ENCODE assay signal across 9 cellular contexts in the genomic region with DNA sequence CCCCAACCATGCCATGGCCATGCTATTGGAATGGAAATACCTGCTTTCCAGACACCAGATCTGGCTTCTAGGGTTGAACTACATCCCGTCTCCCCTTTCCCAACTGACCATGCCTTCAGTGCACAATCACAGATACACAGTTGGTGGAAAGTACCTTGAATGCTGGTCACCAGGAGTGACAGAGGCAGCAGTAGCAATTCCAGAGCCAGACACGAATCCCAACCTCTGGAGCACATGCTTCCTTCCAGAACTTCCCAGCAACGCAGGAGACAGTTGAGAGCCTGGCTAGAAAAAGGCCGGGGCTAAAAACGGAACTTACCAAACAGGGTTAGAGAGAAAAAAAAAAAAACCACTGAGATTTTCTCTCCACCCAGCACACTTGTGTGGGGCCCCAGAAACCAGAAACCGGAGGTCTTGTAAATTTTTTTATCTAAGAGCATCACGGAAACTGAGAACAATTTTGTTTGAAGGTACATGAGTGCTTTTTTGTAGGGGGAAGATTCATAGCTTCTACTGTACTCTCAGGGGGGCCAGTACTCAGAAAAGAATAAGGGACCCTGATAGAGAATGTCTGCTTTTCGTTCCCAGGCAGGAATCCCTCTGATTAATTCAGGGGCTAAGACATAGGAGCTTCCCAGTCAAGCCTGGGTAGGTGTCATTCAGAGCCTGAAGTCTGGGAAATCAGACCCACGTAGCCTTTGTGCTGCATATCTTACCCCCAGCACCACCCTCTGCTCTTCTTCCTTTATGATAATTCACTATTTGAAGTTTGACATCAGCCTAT. TPM values are rescaled to one million over a fixed set of nuclear protein-coding genes. Genes with fewer than 3 reads are reported as not detected.
DNase-seq lines count a peak whose midpoint lies in the region; ATAC-seq, FAIRE-seq and TF ChIP-seq lines count a peak whose summit lies in the region.
"Had no signal": no experiment of that assay in that cellular context is flagged by ENCODE, and none has a peak within 500 bp of the region (broad histone marks: within the 10 kb centered on the region; RNA-seq: fewer than 3 reads in every experiment).

CD48 (minus strand) TSS at position 295 of the 784 bp plus-strand sequence; CDS start at position 236, 59 bp downstream.

- H3K27ac ChIP-seq in HL-60 (replicated peaks) (peak within 1 kb of the TSS; percentile 50), rectal smooth muscle tissue (ENCODE audit: low read depth, low read length) (no peak within 1 kb of the TSS)

- POLR2A ChIA-PET in activated CD8-positive, alpha-beta memory T cell treated with anti-CD3 and anti-CD28 coated beads for 36 hours (lab: Charles Lee), result interaction anchor here (0.7 to 1.9 kb wide), 4 partner anchors 29 to 681 kb away, joined by 3 to 12 read pairs (median 6); partner anchors contain the start of gene SLAMF1

- FAIRE-seq in D721Med (lab: Jason Lieb, UNC), result no peak

- H3K36me3 ChIP-seq in rectal smooth muscle tissue (ENCODE audit: control insufficient read depth, insufficient read depth, low read length), result no peaks in the 10 kb centered on the region
- H3K36me3 ChIP-seq in BE2C, result no peaks in the 10 kb centered on the region

- DNase-seq in HL-60 (ENCODE audit: low read depth in 1 of 2, low spot score in 1 of 2), result peak in 1 of 2 experiments; percentile 60
- no peak for DNase-seq in D721Med (ENCODE audit: insufficient read length, low spot score)
- no peak for DNase-seq in BE2C

- ATAC-seq in GM19372 (IDR thresholded peaks at IDR 0.05; ENCODE audit: low read depth, unreplicated experiment) (peak; percentile 40), HG03460 (IDR thresholded peaks at IDR 0.05; ENCODE audit: unreplicated experiment) (no peak), GM21367 (IDR thresholded peaks at IDR 0.05; ENCODE audit: unreplicated experiment) (no peak)

- CTCF ChIA-PET in activated CD8-positive, alpha-beta memory T cell treated with anti-CD3 and anti-CD28 coated beads for 36 hours (lab: Charles Lee), result interaction anchor here (1.0 to 3.3 kb wide), 9 partner anchors 13 to 85 kb away, joined by 3 to 12 read pairs (median 5); no protein-coding TSS in a partner anchor

- TF ChIP-seq CTCF in HL-60 (IDR thresholded peaks at IDR 0.05; ENCODE audit: insufficient read depth, low read length) (no peak), D721Med (IDR thresholded peaks at IDR 0.05; ENCODE audit: insufficient read depth, missing control alignments) (no peak), BE2C (IDR thresholded peaks at IDR 0.05; ENCODE audit: low read depth, low read length) (no peak)

- H3K9me3 ChIP-seq in BE2C, result no peaks in the 10 kb centered on the region

- H3K4me3 ChIP-seq in HL-60 (replicated peaks; ENCODE audit: insufficient read depth, low read length) (peak within 1 kb of the TSS; percentile 49), rectal smooth muscle tissue (ENCODE audit: low read length) (peak within 1 kb of the TSS; percentile 60), BE2C (ENCODE audit: low read depth, low read length) (no peak within 1 kb of the TSS)

- H3K4me1 ChIP-seq in rectal smooth muscle tissue (ENCODE audit: control insufficient read depth, insufficient read depth, low read length) (no peaks in the 10 kb centered on the region), BE2C (no peaks in the 10 kb centered on the region)

- H3K9ac ChIP-seq in rectal smooth muscle tissue (ENCODE audit: low read length), result no peak within 1 kb of the TSS

- H3K27me3 ChIP-seq in HL-60 (ENCODE audit: insufficient read depth, poor library complexity, severe bottlenecking), result no peaks in the 10 kb centered on the region
- H3K27me3 ChIP-seq in rectal smooth muscle tissue (ENCODE audit: control insufficient read depth, insufficient read depth, low read length), result no peaks in the 10 kb centered on the region
- peaks cover 12% of the 10 kb centered on the region for H3K27me3 ChIP-seq in BE2C

RNA-seq across cellular contexts. Expression of gene CD48, which starts in this region (rescaled TPM):
- total RNA-seq in activated CD8-positive, alpha-beta memory T cell treated with anti-CD3 and anti-CD28 coated beads for 36 hours, result 100 to 1,000 TPM; 292 to 307 TPM
- polyA plus RNA-seq in BE2C (2012; ENCODE audit: insufficient read depth, insufficient read length, low read depth), result not detected
- total RNA-seq: RPMI7951 had no signal
